Comparison of ENCODE assay signal across 11 cellular contexts in genomic region chr14:32230181-32230580, GRCh38. TPM values are rescaled to one million over a fixed set of nuclear protein-coding genes. Genes with fewer than 3 reads are reported as not detected.
DNase-seq lines count a peak whose midpoint lies in the region; ATAC-seq and TF ChIP-seq lines count a peak whose summit lies in the region.
"Had no signal": no experiment of that assay in that cellular context is flagged by ENCODE, and none has a peak within 500 bp of the region (broad histone marks: within the 10 kb centered on the region; RNA-seq: fewer than 3 reads in every experiment).

No MANE protein-coding gene starts in this region.

- H3K27ac Mint-ChIP-seq in HFFc6 (peak overlapping the region; percentile 77), type B pancreatic cell (no peak overlapping the region)
- no peak overlapping the region for H3K27ac Mint-ChIP-seq in stimulated activated effector memory CD8-positive, alpha-beta T cell treated with anti-CD3 and anti-CD28 coated beads, Interleukin-12 subunit alpha, Interleukin-12 subunit beta, amount 100 ng/mL, for 72 hours
- H3K27ac Mint-ChIP-seq: activated naive CD8-positive, alpha-beta T cell treated with anti-CD3 and anti-CD28 coated beads for 36 hours; effector memory CD8-positive, alpha-beta T cell had no signal

- TF ChIP-seq CTCF in HFFc6 (IDR thresholded peaks at IDR 0.05) (no peak), type B pancreatic cell (conservative IDR thresholded peaks at IDR 0.05) (no peak)

- H3K36me3 Mint-ChIP-seq in HFFc6 (ENCODE audit: low read depth) (no peaks in the 10 kb centered on the region), type B pancreatic cell (no peaks in the 10 kb centered on the region)
- no peaks in the 10 kb centered on the region for H3K36me3 Mint-ChIP-seq in stimulated activated effector memory CD8-positive, alpha-beta T cell treated with anti-CD3 and anti-CD28 coated beads, Interleukin-12 subunit alpha, Interleukin-12 subunit beta, amount 100 ng/mL, for 72 hours
- H3K36me3 Mint-ChIP-seq: activated naive CD8-positive, alpha-beta T cell treated with anti-CD3 and anti-CD28 coated beads for 36 hours had no signal

- peak overlapping the region; percentile 37 for H3K4me3 Mint-ChIP-seq in HFFc6
- H3K4me3 Mint-ChIP-seq in type B pancreatic cell = peak overlapping the region; percentile 11
- H3K4me3 Mint-ChIP-seq in stimulated activated effector memory CD8-positive, alpha-beta T cell treated with anti-CD3 and anti-CD28 coated beads, Interleukin-12 subunit alpha, Interleukin-12 subunit beta, amount 100 ng/mL, for 72 hours = no peak overlapping the region
- H3K4me3 Mint-ChIP-seq: activated naive CD8-positive, alpha-beta T cell treated with anti-CD3 and anti-CD28 coated beads for 36 hours; effector memory CD8-positive, alpha-beta T cell had no signal

- DNase-seq in HFFc6 = peak; percentile 49
- DNase-seq in amniotic epithelial cell (ENCODE audit: low read depth) = peak; percentile 84
- DNase-seq in left ventricle myocardium superior = no peak
- no peak for DNase-seq in type B pancreatic cell (ENCODE audit: extremely low spot score, unreplicated experiment)
- DNase-seq in stimulated activated effector memory CD8-positive, alpha-beta T cell treated with anti-CD3 and anti-CD28 coated beads, Interleukin-12 subunit alpha, Interleukin-12 subunit beta, amount 100 ng/mL, for 72 hours (ENCODE audit: low spot score in 2 of 2) = no peak
- no peak for DNase-seq in NOMO-1 (lab: John Stamatoyannopoulos, UW; ENCODE audit: unreplicated experiment in 2 of 2)
- DNase-seq: activated naive CD8-positive, alpha-beta T cell treated with anti-CD3 and anti-CD28 coated beads for 36 hours; DMS53; effector memory CD8-positive, alpha-beta T cell; NCI-H1930 had no signal

- intact Hi-C loops in left ventricle myocardium superior (cut with micrococcal nuclease) = no loop called here

- no peaks in the 10 kb centered on the region for H3K9me3 Mint-ChIP-seq in HFFc6
- H3K9me3 Mint-ChIP-seq in type B pancreatic cell = no peaks in the 10 kb centered on the region
- no peaks in the 10 kb centered on the region for H3K9me3 Mint-ChIP-seq in stimulated activated effector memory CD8-positive, alpha-beta T cell treated with anti-CD3 and anti-CD28 coated beads, Interleukin-12 subunit alpha, Interleukin-12 subunit beta, amount 100 ng/mL, for 72 hours
- H3K9me3 Mint-ChIP-seq: activated naive CD8-positive, alpha-beta T cell treated with anti-CD3 and anti-CD28 coated beads for 36 hours; effector memory CD8-positive, alpha-beta T cell had no signal

- H3K27me3 Mint-ChIP-seq in HFFc6 (ENCODE audit: insufficient read depth) = no peaks in the 10 kb centered on the region
- no peaks in the 10 kb centered on the region for H3K27me3 Mint-ChIP-seq in type B pancreatic cell
- H3K27me3 Mint-ChIP-seq: activated naive CD8-positive, alpha-beta T cell treated with anti-CD3 and anti-CD28 coated beads for 36 hours had no signal

- H3K4me1 Mint-ChIP-seq in HFFc6 (ENCODE audit: low read depth) (peaks cover 59% of the 10 kb centered on the region), type B pancreatic cell (ENCODE audit: unreplicated experiment) (peaks cover 17% of the 10 kb centered on the region)
- no peaks in the 10 kb centered on the region for H3K4me1 Mint-ChIP-seq in stimulated activated effector memory CD8-positive, alpha-beta T cell treated with anti-CD3 and anti-CD28 coated beads, Interleukin-12 subunit alpha, Interleukin-12 subunit beta, amount 100 ng/mL, for 72 hours

- peak; percentile 79 for ATAC-seq in left ventricle myocardium superior
- no peak for ATAC-seq in GM19324 (IDR thresholded peaks at IDR 0.05; ENCODE audit: low FRiP score, unreplicated experiment)
- ATAC-seq in stimulated activated effector memory CD8-positive, alpha-beta T cell treated with anti-CD3 and anti-CD28 coated beads, Interleukin-12 subunit alpha, Interleukin-12 subunit beta, amount 100 ng/mL, for 72 hours = no peak
- ATAC-seq: effector memory CD8-positive, alpha-beta T cell had no signal

RNA-seq across cellular contexts. Expression of gene RNU6-8, which starts 27.1 kb away (rescaled TPM):
- total RNA-seq in HFFc6 (2021; fragmentation: NEBNext Ultra II Directional; extraction: Animal tissue kit (Norgen Biotek cat#: 25700)) = not detected
- total RNA-seq in left ventricle myocardium superior (not detected), type B pancreatic cell (ENCODE audit: low replicate concordance) (not detected in 2 replicates)
- total RNA-seq: activated naive CD8-positive, alpha-beta T cell treated with anti-CD3 and anti-CD28 coated beads for 36 hours had no signal

RNA-seq across cellular contexts. Expression of gene RNU6-7, which starts 28.3 kb away (rescaled TPM):
- total RNA-seq in HFFc6 (2021; fragmentation: NEBNext Ultra II Directional; extraction: Animal tissue kit (Norgen Biotek cat#: 25700)) = not detected
- not detected for total RNA-seq in left ventricle myocardium superior
- total RNA-seq in type B pancreatic cell (ENCODE audit: low replicate concordance) = not detected in 2 replicates
- total RNA-seq: activated naive CD8-positive, alpha-beta T cell treated with anti-CD3 and anti-CD28 coated beads for 36 hours had no signal

Comparison
In these comparisons a context has a peak if more than half of its experiments do, and no peak if none do; other contexts are left out.
1. DNase-seq: peak in HFFc6 (single experiment) and amniotic epithelial cell (single experiment); none in left ventricle myocardium superior (single experiment), type B pancreatic cell (single experiment), stimulated activated effector memory CD8-positive, alpha-beta T cell treated with anti-CD3 and anti-CD28 coated beads, Interleukin-12 subunit alpha, Interleukin-12 subunit beta, amount 100 ng/mL, for 72 hours (0 of 2) and NOMO-1 (0 of 2).